ENCODE assay signal across 11 cellular contexts in genomic region chr20:62321521-62321948, GRCh38. TPM values are rescaled to one million over a fixed set of nuclear protein-coding genes. Genes with fewer than 3 reads are reported as not detected.
DNase-seq lines count a peak whose midpoint lies in the region; ATAC-seq and TF ChIP-seq lines count a peak whose summit lies in the region.
"Had no signal": no experiment of that assay in that cellular context is flagged by ENCODE, and none has a peak within 500 bp of the region (broad histone marks: within the 10 kb centered on the region; RNA-seq: fewer than 3 reads in every experiment).

No MANE protein-coding gene starts in this region.

- TF ChIP-seq CTCF in activated B cell treated with CpG ODN at 0.5 μM for 24 hours (IDR thresholded peaks at IDR 0.05): no peak

- H3K27ac Mint-ChIP-seq in activated B cell treated with CpG ODN at 0.5 μM for 24 hours: no peak overlapping the region
- H3K27ac Mint-ChIP-seq: activated naive CD8-positive, alpha-beta T cell treated with anti-CD3 and anti-CD28 coated beads, Interleukin-2, amount 10 ng/mL, durations not matched to agents 7 days and 5 days had no signal

- peaks cover 44% of the 10 kb centered on the region for H3K36me3 ChIP-seq in H7 (replicated peaks; ENCODE audit: control insufficient read depth, insufficient read depth, low read length)

- no peaks in the 10 kb centered on the region for H3K9me3 Mint-ChIP-seq in activated B cell treated with CpG ODN at 0.5 μM for 24 hours
- H3K9me3 Mint-ChIP-seq: activated naive CD8-positive, alpha-beta T cell treated with anti-CD3 and anti-CD28 coated beads, Interleukin-2, amount 10 ng/mL, durations not matched to agents 7 days and 5 days had no signal

- intact Hi-C loops in activated B cell treated with CpG ODN at 0.5 μM for 24 hours (cut with micrococcal nuclease): loop anchor here (1.0 kb wide), 1 partner anchor 16 kb away; no protein-coding TSS in a partner anchor

- no peak overlapping the region for H3K4me3 ChIP-seq in H7 (ENCODE audit: insufficient read depth, low read depth, low read length)

- H3K4me3 Mint-ChIP-seq in activated B cell treated with CpG ODN at 0.5 μM for 24 hours: no peak overlapping the region
- H3K4me3 Mint-ChIP-seq: activated naive CD8-positive, alpha-beta T cell treated with anti-CD3 and anti-CD28 coated beads, Interleukin-2, amount 10 ng/mL, durations not matched to agents 7 days and 5 days had no signal

- POLR2A ChIA-PET in activated B cell treated with CpG ODN at 0.5 μM for 24 hours (lab: Charles Lee): no interaction called here

- CTCF ChIA-PET in activated B cell treated with CpG ODN at 0.5 μM for 24 hours (lab: Charles Lee): no interaction called here

- peak; percentile 53 for ATAC-seq in activated B cell treated with CpG ODN at 0.5 μM for 24 hours (ENCODE audit: low read depth)
- no peak for ATAC-seq in GM18498 (IDR thresholded peaks at IDR 0.05; ENCODE audit: unreplicated experiment)

- H3K36me3 Mint-ChIP-seq in activated B cell treated with CpG ODN at 0.5 μM for 24 hours (ENCODE audit: low read depth): peaks cover 16% of the 10 kb centered on the region
- H3K36me3 Mint-ChIP-seq: activated naive CD8-positive, alpha-beta T cell treated with anti-CD3 and anti-CD28 coated beads, Interleukin-2, amount 10 ng/mL, durations not matched to agents 7 days and 5 days had no signal

- H3K27me3 ChIP-seq in H7 (ENCODE audit: control insufficient read depth, insufficient read depth, low read length): no peaks in the 10 kb centered on the region

- DNase-seq in COLO829 (ENCODE audit: low spot score): peak; percentile 25
- DNase-seq in H7: peak; percentile 96
- no peak for DNase-seq in activated B cell treated with CpG ODN at 0.5 μM for 24 hours
- DNase-seq in iPS-NIHi7 (ENCODE audit: extremely low spot score): peak; percentile 80
- DNase-seq in HuH-7.5 (ENCODE audit: low spot score): no peak
- DNase-seq in NCI-H2227 treated with DMSO at 0.1 percent for 48 hours (lab: John Stamatoyannopoulos, UW): no peak
- DNase-seq in AG20443 (ENCODE audit: low spot score): no peak
- DNase-seq: activated naive CD8-positive, alpha-beta T cell treated with anti-CD3 and anti-CD28 coated beads, Interleukin-2, amount 10 ng/mL, durations not matched to agents 7 days and 5 days; NCI-H2171; T-helper 9 cell had no signal

- H3K4me1 Mint-ChIP-seq in activated B cell treated with CpG ODN at 0.5 μM for 24 hours: no peaks in the 10 kb centered on the region

- no peaks in the 10 kb centered on the region for H3K27me3 Mint-ChIP-seq in activated B cell treated with CpG ODN at 0.5 μM for 24 hours
- H3K27me3 Mint-ChIP-seq: activated naive CD8-positive, alpha-beta T cell treated with anti-CD3 and anti-CD28 coated beads, Interleukin-2, amount 10 ng/mL, durations not matched to agents 7 days and 5 days had no signal

RNA-seq across cellular contexts. Expression of gene ADRM1, which starts 18.7 kb away (rescaled TPM):
- total RNA-seq in H7 (2014; rRNA removed; shearing (Covaris generic)): 224 and 290 TPM in 2 replicates
- 97.9 and 98.0 TPM in 2 replicates for total RNA-seq in activated B cell treated with CpG ODN at 0.5 μM for 24 hours

RNA-seq across cellular contexts. Expression of gene LAMA5, which starts 45.6 kb away (rescaled TPM):
- 61.0 and 90.8 TPM in 2 replicates for total RNA-seq in H7 (2014; rRNA removed; shearing (Covaris generic))
- 19.8 and 24.8 TPM in 2 replicates for total RNA-seq in activated B cell treated with CpG ODN at 0.5 μM for 24 hours

Comparison
In these comparisons a context has a peak if more than half of its experiments do, and no peak if none do; other contexts are left out.
1. DNase-seq: peak in COLO829 (single experiment), H7 (single experiment) and iPS-NIHi7 (single experiment); none in activated B cell treated with CpG ODN at 0.5 μM for 24 hours (single experiment), HuH-7.5 (single experiment), NCI-H2227 treated with DMSO at 0.1 percent for 48 hours (single experiment) and AG20443 (single experiment).